In the genomic region with DNA sequence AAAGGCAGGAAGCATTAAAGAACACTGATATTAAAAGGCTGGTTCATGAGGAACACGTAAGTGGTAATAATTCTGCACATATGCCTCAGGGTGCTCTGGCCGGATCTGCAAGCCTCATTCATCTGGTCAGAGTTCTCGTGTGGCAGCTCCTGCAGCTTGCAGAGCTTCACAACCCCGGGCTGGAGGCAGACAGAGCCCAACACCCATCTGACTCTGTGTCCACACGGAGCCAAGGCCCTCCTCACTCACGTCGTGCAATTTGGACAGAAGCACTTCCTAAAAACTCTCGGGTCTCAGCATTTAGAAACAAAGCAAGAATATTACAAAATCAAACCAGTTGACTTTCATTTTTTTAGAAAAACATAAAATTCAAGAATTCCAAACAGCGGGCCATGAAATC, we compare ENCODE assay signal across 8 cellular contexts.
A peak's percentile ranks its signal among the peaks of the same experiment; 100 is the strongest.
DNase-seq lines count a peak whose midpoint lies in the region; ATAC-seq and TF ChIP-seq lines count a peak whose summit lies in the region.

No MANE protein-coding gene starts in this region.

- H3K27ac ChIP-seq in heart right ventricle (peak overlapping the region in 5 of 10 donors; percentile 41 to 85 (median 54)), gastrocnemius medialis (peak overlapping the region in 3 of 4 donors; percentile 10 to 52 (median 14))

- peak; percentile 91 for DNase-seq in GM03348 (ENCODE audit: low spot score)
- DNase-seq in astrocyte of the spinal cord (ENCODE audit: low read depth, low spot score): peak; percentile 72
- peak; percentile 37 to 61 for DNase-seq in heart right ventricle
- DNase-seq in gastrocnemius medialis: peak; percentile 26 to 63
- no peak for DNase-seq in HuH-7.5 (ENCODE audit: low spot score)
- no peak for DNase-seq in activated CD4-positive, alpha-beta T cell treated with anti-CD3 and anti-CD28 coated beads, Interleukin-2, amount 50 U/mL, for 4 hours

- intact Hi-C loops in heart right ventricle (cut with DNase I): loop anchor here in 1 of 10 donors (10.0 kb wide), 1 partner anchor 58 kb away; no protein-coding TSS in a partner anchor
- intact Hi-C loops in gastrocnemius medialis (cut with DNase I; ENCODE audit: low total_unique reads): no loop called here

- no peaks in the 10 kb centered on the region for H3K36me3 ChIP-seq in heart right ventricle
- no peaks in the 10 kb centered on the region for H3K36me3 ChIP-seq in gastrocnemius medialis

- H3K4me1 ChIP-seq in heart right ventricle (peaks cover 12 to 52% (median 43%) of the 10 kb centered on the region in 9 donors), gastrocnemius medialis (peaks cover 4 to 20% of the 10 kb centered on the region in 2 donors)

- H3K4me3 ChIP-seq in astrocyte of the spinal cord (ENCODE audit: low read depth, low read length) (no peak overlapping the region), heart right ventricle (no peak overlapping the region), gastrocnemius medialis (no peak overlapping the region)

- H3K27me3 ChIP-seq in heart right ventricle (no peaks in the 10 kb centered on the region), gastrocnemius medialis (no peaks in the 10 kb centered on the region)

- ATAC-seq in heart right ventricle (peak in 7 of 8 donors; percentile 62 to 89 (median 67)), gastrocnemius medialis (peak in 1 of 2 donors; percentile 63), GM21526 (IDR thresholded peaks at IDR 0.05; ENCODE audit: low FRiP score, unreplicated experiment) (no peak), HG02885 (IDR thresholded peaks at IDR 0.05; ENCODE audit: poor library complexity, unreplicated experiment) (no peak)

- no peak for TF ChIP-seq POLR2A in gastrocnemius medialis (IDR thresholded peaks at IDR 0.05)

- in situ Hi-C loops in astrocyte of the spinal cord (cut with HindIII; ENCODE audit: low sequenced_read_pairs) (no loop called here), gastrocnemius medialis (cut with MboI; ENCODE audit: low sequenced_read_pairs in 4 of 4) (no loop called here)

- WGBS in heart right ventricle, 2 donors: 40 to 50% methylated on average over 9 of the region's 9 CpGs

- no peaks in the 10 kb centered on the region for H3K9me3 ChIP-seq in heart right ventricle
- no peaks in the 10 kb centered on the region for H3K9me3 ChIP-seq in gastrocnemius medialis

- TF ChIP-seq CTCF in astrocyte of the spinal cord (IDR thresholded peaks at IDR 0.05; ENCODE audit: low read depth, low read length): no peak
- TF ChIP-seq CTCF in heart right ventricle (IDR thresholded peaks at IDR 0.05): no peak
- no peak for TF ChIP-seq CTCF in gastrocnemius medialis (IDR thresholded peaks at IDR 0.05 in 4 of 5, conservative IDR thresholded peaks at IDR 0.05 in 1 of 5)

Comparison
In these comparisons a context has a peak if more than half of its experiments do, and no peak if none do; other contexts are left out.
1. DNase-seq: peak in GM03348 (single experiment), astrocyte of the spinal cord (single experiment), heart right ventricle (2 of 2) and gastrocnemius medialis (2 of 2); none in HuH-7.5 (single experiment) and activated CD4-positive, alpha-beta T cell treated with anti-CD3 and anti-CD28 coated beads, Interleukin-2, amount 50 U/mL, for 4 hours (0 of 2).
2. ATAC-seq: peak in heart right ventricle (7 of 8); none in GM21526 (single experiment) and HG02885 (single experiment).